Comparison of ENCODE assay signal across 24 cellular contexts in genomic region chr18:34655131-34655530, GRCh38.
"Had no signal": no experiment of that assay in that cellular context is flagged by ENCODE, and none has a peak within 500 bp of the region (broad histone marks: within the 10 kb centered on the region; RNA-seq: fewer than 3 reads in every experiment).

No MANE protein-coding gene starts in this region.

- FAIRE-seq: small intestine had no signal

- ATAC-seq: natural killer cell; psoas muscle; right cardiac atrium; right lobe of liver; stimulated activated effector memory CD8-positive, alpha-beta T cell treated with anti-CD3 and anti-CD28 coated beads, Interleukin-12 subunit alpha, Interleukin-12 subunit beta, amount 100 ng/mL, for 72 hours; stimulated activated naive B cell treated with anti-CD40 and anti-IgM and Interleukin-4, amounts not matched to agents 10 μg/mL and 1 μg/mL and 100 μg/mL, for 72 hours; upper lobe of right lung had no signal

- H3K9me3 ChIP-seq: ovary, psoas muscle, right lobe of liver, sigmoid colon, stomach, thoracic aorta, thyroid gland, transverse colon, upper lobe of right lung, uterus had no signal

- H3K4me2 ChIP-seq: neural progenitor cell had no signal

- DNase-seq: natural killer cell; occipital lobe; ovary; posterior cingulate gyrus; psoas muscle; right cardiac atrium; right lobe of liver; sigmoid colon; small intestine; stimulated activated CD4-positive, alpha-beta T cell treated with anti-CD3 and anti-CD28 coated beads, Interleukin-15, amount 100 ng/mL, for 24 hours; stimulated activated CD4-positive, alpha-beta T cell treated with anti-CD3 and anti-CD28 coated beads, Interleukin-2, amount 100 ng/mL, for 24 hours; stimulated activated CD4-positive, alpha-beta T cell treated with anti-CD3 and anti-CD28 coated beads, Interleukin-2, amount 100 ng/mL, for 48 hours; stimulated activated CD4-positive, alpha-beta T cell treated with anti-CD3 and anti-CD28 coated beads, Interleukin-4, amount 100 ng/mL, for 24 hours; stimulated activated naive B cell treated with anti-CD40 and anti-IgM and Interleukin-4, amounts not matched to agents 10 μg/mL and 1 μg/mL and 100 μg/mL, for 72 hours; stimulated activated naive CD4-positive, alpha-beta T cell treated with Interleukin-2 at 50 U/mL for 16 hours; stomach; thyroid gland; transverse colon; upper lobe of right lung; uterus had no signal

- H3K4me3 ChIP-seq: neural progenitor cell, ovary, psoas muscle, right lobe of liver, sigmoid colon, stomach, thoracic aorta, thyroid gland, transverse colon, upper lobe of right lung, uterus had no signal

- H3K79me2 ChIP-seq: parathyroid adenoma had no signal

- H3K36me3 ChIP-seq: neural progenitor cell, ovary, right lobe of liver, sigmoid colon, stomach, thoracic aorta, thyroid gland, transverse colon, upper lobe of right lung, uterus had no signal

- H3K27me3 ChIP-seq: neural progenitor cell, ovary, right lobe of liver, sigmoid colon, stomach, thyroid gland, transverse colon, upper lobe of right lung, uterus had no signal

- H3K27ac ChIP-seq: neural progenitor cell, ovary, parathyroid adenoma, psoas muscle, right lobe of liver, sigmoid colon, stomach, thoracic aorta, thyroid gland, transverse colon, upper lobe of right lung, uterus had no signal

- H2AFZ ChIP-seq: neural progenitor cell, parathyroid adenoma had no signal

- H3K9ac ChIP-seq: neural progenitor cell, parathyroid adenoma had no signal

- H3K4me1 ChIP-seq: right lobe of liver, uterus had no signal
